Comparison of ENCODE assay signal across 8 cellular contexts in the genomic region with DNA sequence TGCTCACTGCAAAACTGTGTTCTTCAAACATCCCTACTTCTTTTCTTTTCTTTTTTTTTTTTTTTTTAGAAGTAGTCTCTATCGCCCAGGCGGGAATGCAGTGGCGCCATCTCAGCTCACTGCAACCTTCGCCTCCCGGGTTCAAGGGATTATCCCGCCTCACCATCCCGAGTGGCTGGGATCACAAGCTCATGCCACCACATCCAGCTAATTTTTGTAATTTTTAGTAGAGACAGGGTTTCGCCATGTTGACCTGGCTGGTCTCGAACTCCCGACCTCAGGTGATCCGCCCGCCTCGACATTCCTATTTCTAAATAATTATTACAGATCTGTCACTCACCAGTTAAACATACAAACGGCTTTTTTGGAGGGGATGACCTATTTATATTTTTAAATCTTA. TPM values are rescaled to one million over a fixed set of nuclear protein-coding genes. Genes with fewer than 3 reads are reported as not detected.
A peak's percentile ranks its signal among the peaks of the same experiment; 100 is the strongest.
DNase-seq lines count a peak whose midpoint lies in the region; ATAC-seq and TF ChIP-seq lines count a peak whose summit lies in the region.

No MANE protein-coding gene starts in this region.

- H3K9ac ChIP-seq in colonic mucosa (ENCODE audit: low read depth in 2 of 2, low read length in 2 of 2), result peak overlapping the region in 1 of 2 donors; percentile 94

- H3K36me3 ChIP-seq in colonic mucosa, result no peaks in the 10 kb centered on the region

- H3K27ac ChIP-seq in colonic mucosa, result peak overlapping the region; percentile 95

- no peak for ATAC-seq in naive B cell (ENCODE audit: low read depth in 2 of 2)

- TF ChIP-seq CTCF in AG04449 (IDR thresholded peaks at IDR 0.05; ENCODE audit: insufficient read depth, low read length, missing control alignments) (no peak), colonic mucosa (IDR thresholded peaks at IDR 0.05) (no peak)

- intact Hi-C loops in colonic mucosa (cut with DNase I), result no loop called here

- peaks cover 51 to 72% (median 68%) of the 10 kb centered on the region in 3 donors for H3K4me1 Mint-ChIP-seq in naive B cell

- H3K27me3 ChIP-seq in colonic mucosa, result no peaks in the 10 kb centered on the region

- POLR2A ChIA-PET in AG04449 (lab: Yijun Ruan, JAX), result no interaction called here

- no peaks in the 10 kb centered on the region for H3K9me3 Mint-ChIP-seq in naive B cell

- no peaks in the 10 kb centered on the region for H3K27me3 Mint-ChIP-seq in naive B cell

- no peaks in the 10 kb centered on the region for H3K9me3 ChIP-seq in colonic mucosa

- CTCF ChIA-PET in AG04449 (lab: Yijun Ruan, JAX), result interaction anchor here (1.1 to 14.9 kb wide), 7 partner anchors 8 to 168 kb away, joined by 3 to 301 read pairs (median 9); no protein-coding TSS in a partner anchor

- no peaks in the 10 kb centered on the region for H3K36me3 Mint-ChIP-seq in naive B cell

- peak overlapping the region; percentile 98 to 100 (median 100) for H3K27ac Mint-ChIP-seq in naive B cell

- H3K4me1 ChIP-seq in colonic mucosa, result peaks cover 9% of the 10 kb centered on the region

- H3K4me3 ChIP-seq in AG04449 (ENCODE audit: low read depth, low read length) (peak overlapping the region; percentile 97), colonic mucosa (peak overlapping the region; percentile 86)
- peak overlapping the region; percentile 79 for H3K4me3 ChIP-seq in Jurkat, Clone E6-1 (ENCODE audit: low read length)

- H3K4me3 Mint-ChIP-seq in naive B cell, result peak overlapping the region; percentile 88 to 99 (median 98)

- DNase-seq in AG04449 (ENCODE audit: low read depth, low spot score), result no peak
- no peak for DNase-seq in Jurkat, Clone E6-1 (ENCODE audit: low read depth, low spot score)
- DNase-seq in colonic mucosa, result no peak
- no peak for DNase-seq in naive B cell
- no peak for DNase-seq in dermis blood vessel endothelial cell
- DNase-seq in globus pallidus (ENCODE audit: low spot score), result no peak
- DNase-seq in SIG-M5 (lab: John Stamatoyannopoulos, UW), result no peak
- DNase-seq in T1000 (lab: John Stamatoyannopoulos, UW), result no peak

RNA-seq across cellular contexts. Expression of a gene that starts 1.0 kb away (rescaled TPM):
- 189 TPM for polyA plus RNA-seq in Jurkat, Clone E6-1 (2012; ENCODE audit: insufficient read depth, insufficient read length)
- total RNA-seq in colonic mucosa, result 100 to 1,000 TPM; 190 to 204 TPM
- polyA plus RNA-seq in naive B cell (ENCODE audit: low read depth in 6 of 6), result 100 to 1,000 TPM; 678 to 895 (median 858) TPM
- 28.1 and 47.9 TPM in 2 replicates for total RNA-seq in dermis blood vessel endothelial cell

RNA-seq across cellular contexts. Expression of a gene that starts 11.4 kb away (rescaled TPM):
- not detected for polyA plus RNA-seq in Jurkat, Clone E6-1 (2012; ENCODE audit: insufficient read depth, insufficient read length)
- 1 to 10 TPM in 1 of 2 donors, under 1 TPM in 1; 0.89 to 7.3 TPM for total RNA-seq in colonic mucosa
- under 1 TPM in 3 of 6 donors, not detected in 3; 0.21 to 0.36 (median 0.29) TPM for polyA plus RNA-seq in naive B cell (ENCODE audit: low read depth in 6 of 6)
- 86.6 and 140 TPM in 2 replicates for total RNA-seq in dermis blood vessel endothelial cell

RNA-seq across cellular contexts. Expression of a gene that starts 15.6 kb away (rescaled TPM):
- 1.4 TPM for polyA plus RNA-seq in Jurkat, Clone E6-1 (2012; ENCODE audit: insufficient read depth, insufficient read length)
- total RNA-seq in colonic mucosa (1 to 10 TPM in 1 of 2 donors, not detected in 1; 2.0 TPM), dermis blood vessel endothelial cell (not detected in 2 replicates)
- polyA plus RNA-seq in naive B cell (ENCODE audit: low read depth in 6 of 6), result 1 to 10 TPM in 3 of 6 donors, under 1 TPM in 2, not detected in 1; 0.27 to 2.5 (median 1.4) TPM

RNA-seq across cellular contexts. Expression of a gene that starts 24.4 kb away (rescaled TPM):
- polyA plus RNA-seq in Jurkat, Clone E6-1 (2012; ENCODE audit: insufficient read depth, insufficient read length), result 4.7 TPM
- total RNA-seq in colonic mucosa, result 10 to 100 TPM; 11.0 to 13.9 TPM
- polyA plus RNA-seq in naive B cell (ENCODE audit: low read depth in 6 of 6), result 1 to 10 TPM in 5 of 6 donors, under 1 TPM in 1; 0.66 to 3.0 (median 2.4) TPM
- 1.7 and 2.2 TPM in 2 replicates for total RNA-seq in dermis blood vessel endothelial cell

RNA-seq across cellular contexts. Expression of a gene that starts 32.5 kb away (rescaled TPM):
- polyA plus RNA-seq in Jurkat, Clone E6-1 (2012; ENCODE audit: insufficient read depth, insufficient read length), result not detected
- under 1 TPM; 0.22 to 0.40 TPM for total RNA-seq in colonic mucosa
- 1 to 10 TPM in 5 of 6 donors, not detected in 1; 1.8 to 3.6 (median 2.3) TPM for polyA plus RNA-seq in naive B cell (ENCODE audit: low read depth in 6 of 6)
- 1.1 and 1.5 TPM in 2 replicates for total RNA-seq in dermis blood vessel endothelial cell

Comparison
In these comparisons a context has a peak if more than half of its experiments do, and no peak if none do; other contexts are left out.
1. RNA of a gene that starts 11.4 kb away (total RNA-seq): 86.6 to 140 TPM in dermis blood vessel endothelial cell; 0.89 to 7.3 TPM in colonic mucosa; every median in the first group is over 10 times any median in the second.
2. Peak in every context shown above with its lines, with median percentiles within 50 percentile points of each other: H3K4me3 ChIP-seq.